ENCODE assay signal across 15 cellular contexts in genomic region chrX:54492340-54492739, GRCh38. TPM values are rescaled to one million over a fixed set of nuclear protein-coding genes. Genes with fewer than 3 reads are reported as not detected.
DNase-seq lines count a peak whose midpoint lies in the region; ATAC-seq and TF ChIP-seq lines count a peak whose summit lies in the region.
"Had no signal": no experiment of that assay in that cellular context is flagged by ENCODE, and none has a peak within 500 bp of the region (broad histone marks: within the 10 kb centered on the region; RNA-seq: fewer than 3 reads in every experiment).

No MANE protein-coding gene starts in this region.

- intact Hi-C loops in natural killer cell (cut with micrococcal nuclease), result no loop called here

- DNase-seq in ELF-1 (ENCODE audit: low read depth, low spot score), result peak; percentile 19
- peak; percentile 83 for DNase-seq in RKO (ENCODE audit: low spot score)
- DNase-seq in epithelial cell of esophagus (ENCODE audit: low read depth), result peak; percentile 66
- no peak for DNase-seq in osteocyte (ENCODE audit: extremely low spot score, unreplicated experiment)
- DNase-seq in iPS-NIHi11 (ENCODE audit: low spot score), result no peak
- DNase-seq in NCI-H446 (lab: John Stamatoyannopoulos, UW), result no peak
- DNase-seq in natural killer cell, result no peak
- DNase-seq: activated B cell treated with CpG ODN at 0.5 μM for 24 hours; DMS153; NCI-H2081 treated with DMSO at 0.1 percent for 48 hours; PC-9; stimulated activated naive CD4-positive, alpha-beta T cell had no signal

- TF ChIP-seq CTCF in epithelial cell of esophagus (IDR thresholded peaks at IDR 0.05; ENCODE audit: insufficient read depth, low read depth, low read length, missing control alignments) (no peak), osteocyte (IDR thresholded peaks at IDR 0.05) (no peak), natural killer cell (IDR thresholded peaks at IDR 0.05) (no peak)

- no peak overlapping the region for H3K4me3 Mint-ChIP-seq in osteocyte (ENCODE audit: unreplicated experiment)
- no peak overlapping the region for H3K4me3 Mint-ChIP-seq in activated T-helper 17 cell treated with anti-CD3 and anti-CD28 coated beads, Interleukin-2, amount 50 U/mL, for 72 hours
- no peak overlapping the region for H3K4me3 Mint-ChIP-seq in natural killer cell
- H3K4me3 Mint-ChIP-seq: activated B cell treated with CpG ODN at 0.5 μM for 24 hours; activated T-helper 1 cell treated with anti-CD3 and anti-CD28 coated beads, Interleukin-12 subunit alpha, Interleukin-12 subunit beta, Interleukin-2, Interleukin-4 antibody, amounts not matched to agents 30 ng/mL and 10 ng/mL and 1 ng/mL, durations not matched to agents 14 hours and 24 hours and 36 hours; dendritic cell treated with granulocyte-macrophage colony-stimulating factor and Interleukin-4, amounts not matched to agents 40 ng/mL and 50 ng/mL, for 4 days had no signal

- H3K27me3 Mint-ChIP-seq in osteocyte (ENCODE audit: unreplicated experiment) (no peaks in the 10 kb centered on the region), natural killer cell (ENCODE audit: low read depth in 2 of 2) (peaks cover 29% of the 10 kb centered on the region in 2 donors)
- H3K27me3 Mint-ChIP-seq in activated T-helper 17 cell treated with anti-CD3 and anti-CD28 coated beads, Interleukin-2, amount 50 U/mL, for 72 hours, result peaks cover 9% of the 10 kb centered on the region

- H3K36me3 Mint-ChIP-seq in osteocyte (ENCODE audit: unreplicated experiment) (no peaks in the 10 kb centered on the region), natural killer cell (no peaks in the 10 kb centered on the region)
- H3K36me3 Mint-ChIP-seq in activated T-helper 17 cell treated with anti-CD3 and anti-CD28 coated beads, Interleukin-2, amount 50 U/mL, for 72 hours (ENCODE audit: low read depth), result no peaks in the 10 kb centered on the region

- H3K27ac Mint-ChIP-seq in osteocyte (ENCODE audit: unreplicated experiment) (peak overlapping the region; percentile 44), natural killer cell (no peak overlapping the region)
- H3K27ac Mint-ChIP-seq in activated T-helper 17 cell treated with anti-CD3 and anti-CD28 coated beads, Interleukin-2, amount 50 U/mL, for 72 hours, result no peak overlapping the region
- H3K27ac Mint-ChIP-seq: activated B cell treated with CpG ODN at 0.5 μM for 24 hours; activated T-helper 1 cell treated with anti-CD3 and anti-CD28 coated beads, Interleukin-12 subunit alpha, Interleukin-12 subunit beta, Interleukin-2, Interleukin-4 antibody, amounts not matched to agents 30 ng/mL and 10 ng/mL and 1 ng/mL, durations not matched to agents 14 hours and 24 hours and 36 hours; dendritic cell treated with granulocyte-macrophage colony-stimulating factor and Interleukin-4, amounts not matched to agents 40 ng/mL and 50 ng/mL, for 4 days had no signal

- H3K4me1 Mint-ChIP-seq in osteocyte (ENCODE audit: unreplicated experiment) (peaks cover 39% of the 10 kb centered on the region), natural killer cell (peaks cover 6 to 10% of the 10 kb centered on the region in 2 donors)
- peaks cover 5% of the 10 kb centered on the region for H3K4me1 Mint-ChIP-seq in activated T-helper 17 cell treated with anti-CD3 and anti-CD28 coated beads, Interleukin-2, amount 50 U/mL, for 72 hours
- H3K4me1 Mint-ChIP-seq: activated B cell treated with CpG ODN at 0.5 μM for 24 hours had no signal

- no peak overlapping the region for H3K4me3 ChIP-seq in epithelial cell of esophagus (ENCODE audit: low read length)
- H3K4me3 ChIP-seq: PC-9 had no signal

- peaks cover 13% of the 10 kb centered on the region for H3K9me3 Mint-ChIP-seq in osteocyte (ENCODE audit: unreplicated experiment)
- no peaks in the 10 kb centered on the region for H3K9me3 Mint-ChIP-seq in activated T-helper 17 cell treated with anti-CD3 and anti-CD28 coated beads, Interleukin-2, amount 50 U/mL, for 72 hours
- H3K9me3 Mint-ChIP-seq in natural killer cell, result no peaks in the 10 kb centered on the region
- H3K9me3 Mint-ChIP-seq: activated B cell treated with CpG ODN at 0.5 μM for 24 hours; activated T-helper 1 cell treated with anti-CD3 and anti-CD28 coated beads, Interleukin-12 subunit alpha, Interleukin-12 subunit beta, Interleukin-2, Interleukin-4 antibody, amounts not matched to agents 30 ng/mL and 10 ng/mL and 1 ng/mL, durations not matched to agents 14 hours and 24 hours and 36 hours; dendritic cell treated with granulocyte-macrophage colony-stimulating factor and Interleukin-4, amounts not matched to agents 40 ng/mL and 50 ng/mL, for 4 days had no signal

- no peak for ATAC-seq in activated T-helper 17 cell treated with anti-CD3 and anti-CD28 coated beads, Interleukin-2, amount 50 U/mL, for 72 hours (replicated peaks)
- ATAC-seq in natural killer cell, result no peak

RNA-seq across cellular contexts. Expression of gene FGD1, which starts 3.7 kb away (rescaled TPM):
- total RNA-seq in osteocyte, result 29.0 and 29.5 TPM in 2 replicates
- total RNA-seq in activated T-helper 17 cell treated with anti-CD3 and anti-CD28 coated beads, Interleukin-2, amount 50 U/mL, for 72 hours, result under 1 TPM in 1 of 2 donors, not detected in 1; 0.24 TPM
- under 1 TPM in 1 of 3 donors, not detected in 2; 0.07 TPM for total RNA-seq in natural killer cell
- total RNA-seq: activated B cell treated with CpG ODN at 0.5 μM for 24 hours had no signal

RNA-seq across cellular contexts. Expression of gene GNL3L, which starts 37.7 kb away (rescaled TPM):
- total RNA-seq in osteocyte (53.6 and 53.8 TPM in 2 replicates), natural killer cell (10 to 100 TPM; 44.5 to 50.0 (median 49.2) TPM)
- total RNA-seq in activated T-helper 17 cell treated with anti-CD3 and anti-CD28 coated beads, Interleukin-2, amount 50 U/mL, for 72 hours, result 10 to 100 TPM; 37.7 to 71.9 TPM

RNA-seq across cellular contexts. Expression of gene TSR2, which starts 52.1 kb away (rescaled TPM):
- total RNA-seq in osteocyte (25.2 and 29.1 TPM in 2 replicates), natural killer cell (10 to 100 TPM; 39.0 to 40.4 (median 40.0) TPM)
- total RNA-seq in activated T-helper 17 cell treated with anti-CD3 and anti-CD28 coated beads, Interleukin-2, amount 50 U/mL, for 72 hours, result 10 to 100 TPM; 27.5 to 38.7 TPM

Comparison
In these comparisons a context has a peak if more than half of its experiments do, and no peak if none do; other contexts are left out.
1. DNase-seq: peak in ELF-1 (single experiment), RKO (single experiment) and epithelial cell of esophagus (single experiment); none in osteocyte (single experiment), iPS-NIHi11 (single experiment), NCI-H446 (0 of 2) and natural killer cell (single experiment).
2. RNA of gene FGD1, which starts 3.7 kb away (total RNA-seq): 29.0 to 29.5 TPM in osteocyte; 0.24 TPM in activated T-helper 17 cell treated with anti-CD3 and anti-CD28 coated beads, Interleukin-2, amount 50 U/mL, for 72 hours and 0.07 TPM in natural killer cell; every median in the first group is over 10 times any median in the second.